In the genomic region with DNA sequence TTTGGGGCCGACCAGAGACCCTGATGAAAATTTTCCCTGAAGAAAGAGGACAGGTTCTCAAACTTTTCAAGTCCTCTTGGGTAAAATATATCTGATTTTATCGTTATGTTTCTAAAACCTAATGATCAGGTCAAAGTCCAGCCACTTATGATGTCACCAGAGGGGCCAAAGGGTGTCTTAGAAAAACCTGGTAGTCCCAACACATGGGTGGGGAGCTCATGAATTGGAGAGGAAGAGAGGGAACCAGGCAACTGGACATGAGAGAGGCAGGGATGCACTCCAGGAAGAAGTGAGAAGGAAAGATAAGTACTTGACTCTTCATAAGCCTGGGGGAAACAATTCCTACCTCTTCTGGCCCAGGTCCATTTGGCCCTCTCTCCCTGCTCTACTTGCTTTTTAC, we compare ENCODE assay signal across 19 cellular contexts. TPM values are rescaled to one million over a fixed set of nuclear protein-coding genes. Genes with fewer than 3 reads are reported as not detected.
DNase-seq lines count a peak whose midpoint lies in the region; ATAC-seq and TF ChIP-seq lines count a peak whose summit lies in the region.
"Had no signal": no experiment of that assay in that cellular context is flagged by ENCODE, and none has a peak within 500 bp of the region (broad histone marks: within the 10 kb centered on the region; RNA-seq: fewer than 3 reads in every experiment).

No MANE protein-coding gene starts in this region.

- H3K4me3 Mint-ChIP-seq in Calu3 (ENCODE audit: low read depth, unreplicated experiment): no peak overlapping the region
- H3K4me3 Mint-ChIP-seq: CD4-positive, CD25-positive, alpha-beta regulatory T cell; CD8-positive, alpha-beta T cell had no signal

- H3K27ac ChIP-seq in KMS-11 (no peak overlapping the region), foreskin keratinocyte (peak overlapping the region; percentile 86)
- H3K27ac ChIP-seq: C4-2B had no signal

- H3K9me3 ChIP-seq in mucosa of descending colon: no peaks in the 10 kb centered on the region
- H3K9me3 ChIP-seq: Caco-2, HAP-1 had no signal

- POLR2A ChIA-PET in HEK293T (lab: Yijun Ruan, JAX): no interaction called here

- DNase-seq in Calu3: no peak
- DNase-seq in foreskin keratinocyte: no peak
- DNase-seq in mucosa of descending colon: no peak
- no peak for DNase-seq in posterior cingulate gyrus
- no peak for DNase-seq in C1 segment of cervical spinal cord (lab: John Stamatoyannopoulos, UW)
- no peak for DNase-seq in HEK293T (ENCODE audit: extremely low spot score)
- DNase-seq: Caco-2; CD4-positive, CD25-positive, alpha-beta regulatory T cell; CD8-positive, alpha-beta T cell; DMS 273 treated with DMSO at 0.1 percent for 48 hours; DND-41; GOT3 had no signal

- H3K4me3 ChIP-seq in KMS-11 (IDR thresholded peaks at IDR 0.05; ENCODE audit: insufficient read depth, low read depth, low read length) (no peak overlapping the region), mucosa of descending colon (no peak overlapping the region)
- H3K4me3 ChIP-seq: HAP-1 had no signal

- CTCF ChIA-PET in Calu3 (lab: Charles Lee): interaction anchor here (1.9 kb wide), 1 partner anchor 82 kb away, joined by 5 read pairs; no protein-coding TSS in a partner anchor
- CTCF ChIA-PET in HEK293T (lab: Yijun Ruan, JAX): interaction anchor here (1.1 kb wide), 1 partner anchor 82 kb away, joined by 3 read pairs; no protein-coding TSS in a partner anchor

- peak overlapping the region; percentile 90 for H3K27ac Mint-ChIP-seq in Calu3 (ENCODE audit: unreplicated experiment)
- H3K27ac Mint-ChIP-seq: CD4-positive, CD25-positive, alpha-beta regulatory T cell; CD8-positive, alpha-beta T cell had no signal

- no peaks in the 10 kb centered on the region for H3K27me3 Mint-ChIP-seq in Calu3 (ENCODE audit: unreplicated experiment)

- ATAC-seq in foreskin keratinocyte (no peak), mucosa of descending colon (peak; percentile 25), HG02623 (IDR thresholded peaks at IDR 0.05; ENCODE audit: unreplicated experiment) (no peak)
- ATAC-seq: CD8-positive, alpha-beta T cell had no signal

- no TSS peak for BruUV-seq in Calu3 (replicated peaks; lab: Mats Ljungman, UMichigan)

- no peaks in the 10 kb centered on the region for H3K79me2 ChIP-seq in KMS-11 (ENCODE audit: insufficient read depth, low read depth)

- no peaks in the 10 kb centered on the region for H3K9me3 Mint-ChIP-seq in Calu3 (ENCODE audit: low read depth, unreplicated experiment)
- H3K9me3 Mint-ChIP-seq: CD8-positive, alpha-beta T cell had no signal

- H2AFZ ChIP-seq in KMS-11 (ENCODE audit: low read depth): no peak overlapping the region

- H3K36me3 ChIP-seq in KMS-11 (ENCODE audit: insufficient read depth): no peaks in the 10 kb centered on the region
- H3K36me3 ChIP-seq in mucosa of descending colon (ENCODE audit: low read depth): no peaks in the 10 kb centered on the region
- H3K36me3 ChIP-seq: HAP-1 had no signal

- H3K36me3 Mint-ChIP-seq in Calu3 (ENCODE audit: insufficient read depth, unreplicated experiment): peaks cover 5% of the 10 kb centered on the region
- H3K36me3 Mint-ChIP-seq: CD4-positive, CD25-positive, alpha-beta regulatory T cell; CD8-positive, alpha-beta T cell had no signal

- no peaks in the 10 kb centered on the region for H3K27me3 ChIP-seq in KMS-11 (ENCODE audit: insufficient read depth, low read depth)
- no peaks in the 10 kb centered on the region for H3K27me3 ChIP-seq in foreskin keratinocyte

- H3K4me1 ChIP-seq in KMS-11 (ENCODE audit: low read depth, poor library complexity, severe bottlenecking) (peaks cover 24% of the 10 kb centered on the region), foreskin keratinocyte (peaks cover 6% of the 10 kb centered on the region), mucosa of descending colon (ENCODE audit: low read depth) (no peaks in the 10 kb centered on the region)
- H3K4me1 ChIP-seq: HAP-1 had no signal

- TF ChIP-seq CTCF in Calu3 (IDR thresholded peaks at IDR 0.05; ENCODE audit: unreplicated experiment): no peak
- TF ChIP-seq CTCF in KMS-11 (conservative IDR thresholded peaks at IDR 0.05; ENCODE audit: low read depth, low read length): no peak
- TF ChIP-seq CTCF in foreskin keratinocyte (conservative IDR thresholded peaks at IDR 0.05): no peak
- TF ChIP-seq CTCF in mucosa of descending colon (IDR thresholded peaks at IDR 0.05): no peak

- peak overlapping the region; percentile 31; the same call in 1 of the 2 replicates for H3K4me2 ChIP-seq in KMS-11

- no peak overlapping the region for H3K9ac ChIP-seq in KMS-11

- intact Hi-C loops in Calu3 (cut with micrococcal nuclease; ENCODE audit: unreplicated experiment): no loop called here
- intact Hi-C loops in mucosa of descending colon (cut with DNase I, micrococcal nuclease): no loop called here
- intact Hi-C loops in posterior cingulate gyrus (cut with DNase I): no loop called here

- no peaks in the 10 kb centered on the region for H4K20me1 ChIP-seq in KMS-11 (ENCODE audit: insufficient read depth)

- H3K4me1 Mint-ChIP-seq in Calu3 (ENCODE audit: low read depth, unreplicated experiment): peaks cover 33% of the 10 kb centered on the region

TF ChIP-seq in HEK293T, 16 proteins besides CTCF, POLR2A, EP300 and RAD21:
- TF ChIP-seq BHLHE40 (IDR thresholded peaks at IDR 0.05; ENCODE audit: borderline replicate concordance): no peak
- TF ChIP-seq HDGF (IDR thresholded peaks at IDR 0.05; ENCODE audit: borderline replicate concordance): no peak
- no peak for TF ChIP-seq L3MBTL2 (conservative IDR thresholded peaks at IDR 0.05)
- no peak for TF ChIP-seq ZNF384 (IDR thresholded peaks at IDR 0.05)
- TF ChIP-seq, protein P1, sequence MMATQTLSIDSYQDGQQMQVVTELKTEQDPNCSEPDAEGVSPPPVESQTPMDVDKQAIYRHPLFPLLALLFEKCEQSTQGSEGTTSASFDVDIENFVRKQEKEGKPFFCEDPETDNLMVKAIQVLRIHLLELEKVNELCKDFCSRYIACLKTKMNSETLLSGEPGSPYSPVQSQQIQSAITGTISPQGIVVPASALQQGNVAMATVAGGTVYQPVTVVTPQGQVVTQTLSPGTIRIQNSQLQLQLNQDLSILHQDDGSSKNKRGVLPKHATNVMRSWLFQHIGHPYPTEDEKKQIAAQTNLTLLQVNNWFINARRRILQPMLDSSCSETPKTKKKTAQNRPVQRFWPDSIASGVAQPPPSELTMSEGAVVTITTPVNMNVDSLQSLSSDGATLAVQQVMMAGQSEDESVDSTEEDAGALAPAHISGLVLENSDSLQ (IDR thresholded peaks at IDR 0.05): no peak
- TF ChIP-seq NFRKB (IDR thresholded peaks at IDR 0.05): no peak
- TF ChIP-seq SUZ12 (IDR thresholded peaks at IDR 0.05): no peak
- no peak for TF ChIP-seq TARDBP (IDR thresholded peaks at IDR 0.05)
- TF ChIP-seq FOXM1 (IDR thresholded peaks at IDR 0.05; ENCODE audit: borderline replicate concordance): no peak
- no peak for TF ChIP-seq ARNT (IDR thresholded peaks at IDR 0.05)
- TF ChIP-seq FOXA1 (IDR thresholded peaks at IDR 0.05): no peak
- no peak for TF ChIP-seq FOXK2 (IDR thresholded peaks at IDR 0.05)
- TF ChIP-seq LEF1 (IDR thresholded peaks at IDR 0.05; ENCODE audit: borderline replicate concordance): no peak
- no peak for TF ChIP-seq ELF4 (IDR thresholded peaks at IDR 0.05)
- no peak for TF ChIP-seq CTBP1 (IDR thresholded peaks at IDR 0.05; ENCODE audit: borderline replicate concordance)
- TF ChIP-seq SP1 (IDR thresholded peaks at IDR 0.05): no peak

RNA-seq across cellular contexts. Expression of a gene that starts 9.2 kb away (rescaled TPM):
- total RNA-seq in Calu3 (2022): 7.5 and 8.6 TPM in 2 replicates
- total RNA-seq in foreskin keratinocyte: 0.10 TPM in 1 of 2 replicates, not detected in the other
- polyA plus RNA-seq in foreskin keratinocyte: 0.06 TPM in 1 of 2 replicates, not detected in the other
- 100 to 1,000 TPM in 1 of 3 donors, 10 to 100 TPM in 2; 25.8 to 105 (median 27.9) TPM for total RNA-seq in mucosa of descending colon
- total RNA-seq: A172; A673; CD4-positive, CD25-positive, alpha-beta regulatory T cell; CD8-positive, alpha-beta T cell had no signal
- polyA plus RNA-seq: BJ; CD4-positive, CD25-positive, alpha-beta regulatory T cell had no signal
